Comparison of ENCODE assay signal across 14 cellular contexts in genomic region chr1:59077739-59078503, GRCh38.
DNase-seq lines count a peak whose midpoint lies in the region; ATAC-seq and TF ChIP-seq lines count a peak whose summit lies in the region.
"Had no signal": no experiment of that assay in that cellular context is flagged by ENCODE, and none has a peak within 500 bp of the region (broad histone marks: within the 10 kb centered on the region; RNA-seq: fewer than 3 reads in every experiment).

No MANE protein-coding gene starts in this region.

- peak overlapping the region; percentile 35 for H3K9ac ChIP-seq in iPS-18a (ENCODE audit: low read length)

- peak overlapping the region; percentile 58 for H3K27ac ChIP-seq in iPS-18a (ENCODE audit: low read length)
- H3K27ac ChIP-seq in thyroid gland: no peak overlapping the region
- no peak overlapping the region for H3K27ac ChIP-seq in uterus
- H3K27ac ChIP-seq: stomach had no signal

- peaks cover 2% of the 10 kb centered on the region for H3K27me3 Mint-ChIP-seq in endothelial cell (ENCODE audit: unreplicated experiment)

- no peaks in the 10 kb centered on the region for H3K36me3 ChIP-seq in iPS-18a (ENCODE audit: control insufficient read depth, low read depth, low read length)
- no peaks in the 10 kb centered on the region for H3K36me3 ChIP-seq in thyroid gland
- no peaks in the 10 kb centered on the region for H3K36me3 ChIP-seq in uterus
- H3K36me3 ChIP-seq: stomach had no signal

- peaks cover 47% of the 10 kb centered on the region for H3K4me1 Mint-ChIP-seq in endothelial cell (ENCODE audit: unreplicated experiment)

- H3K27me3 ChIP-seq in iPS-18a (ENCODE audit: control insufficient read depth, insufficient read depth, low read length): no peaks in the 10 kb centered on the region
- no peaks in the 10 kb centered on the region for H3K27me3 ChIP-seq in thyroid gland
- H3K27me3 ChIP-seq in uterus: no peaks in the 10 kb centered on the region
- H3K27me3 ChIP-seq: stomach had no signal

- no peaks in the 10 kb centered on the region for H3K9me3 Mint-ChIP-seq in endothelial cell (ENCODE audit: unreplicated experiment)
- H3K9me3 Mint-ChIP-seq: activated T-cell treated with anti-CD3 and anti-CD28 coated beads, Interleukin-2, amount 50 U/mL, for 4 hours; HFFc6 had no signal

- DNase-seq in ELF-1 (ENCODE audit: low read depth, low spot score) (peak; percentile 88), NCI-H1436 (lab: John Stamatoyannopoulos, UW) (peak; percentile 97), NCI-H748 (lab: John Stamatoyannopoulos, UW; ENCODE audit: unreplicated experiment) (peak; percentile 97), thyroid gland (no peak), endothelial cell (ENCODE audit: low spot score) (no peak), uterus (no peak)
- DNase-seq: activated CD4-positive, CD25-positive, alpha-beta regulatory T cell treated with anti-CD3 and anti-CD28 coated beads, Interleukin-2, amount 50 U/mL, for 72 hours; activated T-cell treated with anti-CD3 and anti-CD28 coated beads, Interleukin-2, amount 50 U/mL, for 4 hours; cortex of kidney; HFFc6; kidney; stomach had no signal

- H3K36me3 Mint-ChIP-seq in endothelial cell (ENCODE audit: low read depth, unreplicated experiment): no peaks in the 10 kb centered on the region

- H3K4me3 Mint-ChIP-seq in endothelial cell (ENCODE audit: unreplicated experiment): no peak overlapping the region
- H3K4me3 Mint-ChIP-seq: activated T-cell treated with anti-CD3 and anti-CD28 coated beads, Interleukin-2, amount 50 U/mL, for 4 hours; HFFc6 had no signal

- ATAC-seq in HG02610 (IDR thresholded peaks at IDR 0.05; ENCODE audit: unreplicated experiment): no peak
- ATAC-seq: activated T-cell treated with anti-CD3 and anti-CD28 coated beads, Interleukin-2, amount 50 U/mL, for 4 hours had no signal

- TF ChIP-seq CTCF in thyroid gland (IDR thresholded peaks at IDR 0.05) (no peak), endothelial cell (IDR thresholded peaks at IDR 0.05; ENCODE audit: unreplicated experiment) (no peak), uterus (IDR thresholded peaks at IDR 0.05) (no peak)

- H3K4me3 ChIP-seq in iPS-18a (ENCODE audit: low read length) (peak overlapping the region; percentile 42), thyroid gland (replicated peaks in 1 of 3) (no peak overlapping the region), uterus (no peak overlapping the region)
- H3K4me3 ChIP-seq: stomach had no signal

- H3K4me1 ChIP-seq in iPS-18a (ENCODE audit: control insufficient read depth, low read depth, low read length) (peaks cover 58% of the 10 kb centered on the region), thyroid gland (no peaks in the 10 kb centered on the region), uterus (no peaks in the 10 kb centered on the region)

- intact Hi-C loops in thyroid gland (cut with DNase I): no loop called here
- intact Hi-C loops in uterus (cut with DNase I; ENCODE audit: low total_unique reads): no loop called here

- H3K27ac Mint-ChIP-seq in endothelial cell (ENCODE audit: unreplicated experiment): no peak overlapping the region
- H3K27ac Mint-ChIP-seq: HFFc6 had no signal

- WGBS in thyroid gland, 2 donors: 52 to 68% methylated on average over 4 of the region's 4 CpGs

- TF ChIP-seq POLR2A in thyroid gland (IDR thresholded peaks at IDR 0.05) (no peak), uterus (IDR thresholded peaks at IDR 0.05) (no peak)

- no peaks in the 10 kb centered on the region for H3K9me3 ChIP-seq in iPS-18a (ENCODE audit: control insufficient read depth, low read depth, low read length)
- no peaks in the 10 kb centered on the region for H3K9me3 ChIP-seq in thyroid gland
- H3K9me3 ChIP-seq in uterus: no peaks in the 10 kb centered on the region
- H3K9me3 ChIP-seq: stomach had no signal

Comparison
In these comparisons a context has a peak if more than half of its experiments do, and no peak if none do; other contexts are left out.
1. DNase-seq: peak in ELF-1 (single experiment), NCI-H1436 (single experiment) and NCI-H748 (single experiment); none in thyroid gland (0 of 2), endothelial cell (single experiment) and uterus (0 of 2).